In genomic region chr6:81731814-81732213, GRCh38 we compare ENCODE assay signal across 1 cellular context.
TF ChIP-seq lines count a peak whose summit lies in the region.

No MANE protein-coding gene starts in this region.

TF ChIP-seq in SK-N-SH treated with all-trans-retinoic acid at 6 μM for 48 hours, 23 proteins besides CTCF, POLR2A, EP300 and RAD21 (continued from another document):
- TF ChIP-seq ARNTL (CRISPR knock-in tag; IDR thresholded peaks at IDR 0.05; ENCODE audit: borderline replicate concordance, low read depth) = no peak
- TF ChIP-seq TCF4 (CRISPR knock-in tag; IDR thresholded peaks at IDR 0.05; ENCODE audit: borderline replicate concordance) = no peak
- no peak for TF ChIP-seq ZC3H10 (CRISPR knock-in tag; IDR thresholded peaks at IDR 0.05)
